Comparison of ENCODE assay signal across 8 cellular contexts in the genomic region with DNA sequence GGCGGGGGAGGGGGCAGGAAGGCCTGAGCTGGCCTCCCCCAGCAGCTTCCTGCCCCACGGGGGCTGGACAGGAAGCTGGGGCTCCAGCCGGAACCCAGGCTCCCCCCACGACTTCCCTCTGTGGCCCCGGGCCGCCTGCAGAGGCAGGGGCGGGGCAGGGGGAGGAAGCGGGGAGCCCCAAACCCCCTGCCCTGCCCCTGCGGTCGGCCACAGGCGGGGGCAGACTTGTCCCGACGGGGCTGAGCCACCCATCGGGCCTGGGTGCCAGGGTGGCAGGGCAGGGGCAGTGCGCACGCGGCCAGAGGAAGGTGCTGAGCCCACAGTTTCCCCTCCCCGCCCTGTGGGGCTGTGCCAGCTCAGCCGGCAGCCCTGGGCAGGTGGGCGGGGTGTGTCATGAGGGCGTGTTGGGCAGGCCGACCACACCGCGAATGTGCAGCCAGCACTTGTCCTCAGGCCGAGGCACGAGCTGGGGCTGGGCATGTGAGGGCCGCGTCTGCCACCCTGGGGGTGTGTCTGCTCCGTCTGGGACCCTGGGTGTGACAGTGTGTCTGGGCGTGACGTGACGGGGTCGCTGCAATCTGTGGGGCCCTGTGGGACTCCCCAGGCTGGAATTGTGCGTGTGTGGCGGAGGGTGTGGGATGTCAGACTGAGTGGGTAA. TPM values are rescaled to one million over a fixed set of nuclear protein-coding genes. Genes with fewer than 3 reads are reported as not detected.
DNase-seq lines count a peak whose midpoint lies in the region; ATAC-seq and TF ChIP-seq lines count a peak whose summit lies in the region.

No MANE protein-coding gene starts in this region.

- intact Hi-C loops in colonic mucosa (cut with DNase I), result loop anchor here (10.0 kb wide), 1 partner anchor 107 kb away; the partner anchor contains the start of gene DMAC2

- peak; percentile 66 to 67 for ATAC-seq in CD4-positive, CD25-positive, alpha-beta regulatory T cell (ENCODE audit: low read depth in 2 of 2)
- ATAC-seq in GM19452 (IDR thresholded peaks at IDR 0.05; ENCODE audit: unreplicated experiment), result peak; percentile 55

- H3K36me3 Mint-ChIP-seq in CD4-positive, CD25-positive, alpha-beta regulatory T cell, result peaks cover 25% of the 10 kb centered on the region

- H3K27me3 Mint-ChIP-seq in CD4-positive, CD25-positive, alpha-beta regulatory T cell, result peaks cover 4% of the 10 kb centered on the region

- H3K36me3 ChIP-seq in CD4-positive, CD25-positive, alpha-beta regulatory T cell (ENCODE audit: control insufficient read depth, insufficient read depth, low read length), result peaks cover 34% of the 10 kb centered on the region
- peaks cover 21% of the 10 kb centered on the region for H3K36me3 ChIP-seq in HUES6 (ENCODE audit: control insufficient read depth, insufficient read depth, low read length)
- no peaks in the 10 kb centered on the region for H3K36me3 ChIP-seq in colonic mucosa

- peaks cover 54% of the 10 kb centered on the region for H3K4me1 ChIP-seq in CD4-positive, CD25-positive, alpha-beta regulatory T cell (ENCODE audit: control insufficient read depth, insufficient read depth, low read length, poor library complexity, severe bottlenecking)
- peaks cover 62% of the 10 kb centered on the region for H3K4me1 ChIP-seq in HUES6 (ENCODE audit: control insufficient read depth, insufficient read depth, low read length)
- H3K4me1 ChIP-seq in colonic mucosa, result peaks cover 29% of the 10 kb centered on the region

- H3K4me3 Mint-ChIP-seq in CD4-positive, CD25-positive, alpha-beta regulatory T cell, result peak overlapping the region; percentile 79 to 88 (median 88)

- H3K27ac Mint-ChIP-seq in CD4-positive, CD25-positive, alpha-beta regulatory T cell, result peak overlapping the region; percentile 96 to 99 (median 96)

- H3K4me1 Mint-ChIP-seq in CD4-positive, CD25-positive, alpha-beta regulatory T cell, result peaks cover 19 to 68% (median 43%) of the 10 kb centered on the region in 4 donors

- peak overlapping the region; percentile 68 for H3K4me3 ChIP-seq in CD4-positive, CD25-positive, alpha-beta regulatory T cell (ENCODE audit: low read depth, low read length)
- H3K4me3 ChIP-seq in HUES6 (ENCODE audit: low read depth, low read length) (peak overlapping the region; percentile 11; the same call in 1 of the 2 replicates), colonic mucosa (peak overlapping the region; percentile 30)

- H3K27me3 ChIP-seq in CD4-positive, CD25-positive, alpha-beta regulatory T cell (ENCODE audit: control insufficient read depth, insufficient read depth, low read length), result no peaks in the 10 kb centered on the region
- H3K27me3 ChIP-seq in HUES6 (ENCODE audit: control insufficient read depth, insufficient read depth, low read length) (no peaks in the 10 kb centered on the region), colonic mucosa (no peaks in the 10 kb centered on the region)

- no peaks in the 10 kb centered on the region for H3K9me3 ChIP-seq in CD4-positive, CD25-positive, alpha-beta regulatory T cell (ENCODE audit: control insufficient read depth in 2 of 2, low read length in 2 of 2)
- H3K9me3 ChIP-seq in HUES6 (ENCODE audit: control insufficient read depth, insufficient read depth, low read depth, low read length) (no peaks in the 10 kb centered on the region), colonic mucosa (no peaks in the 10 kb centered on the region)

- TF ChIP-seq CTCF in colonic mucosa (IDR thresholded peaks at IDR 0.05), result no peak

- peaks cover 0 to 2% (median 0%) of the 10 kb centered on the region in 7 donors for H3K9me3 Mint-ChIP-seq in CD4-positive, CD25-positive, alpha-beta regulatory T cell

- DNase-seq in CD4-positive, CD25-positive, alpha-beta regulatory T cell, result peak; percentile 76 to 93 (median 82)
- DNase-seq in activated CD4-positive, alpha-beta T cell treated with anti-CD3 and anti-CD28 coated beads for 1 hour, result peak; percentile 60
- DNase-seq in colonic mucosa (peak; percentile 81), mesenteric fat pad (ENCODE audit: low spot score) (peak; percentile 93), NCI-H187 (lab: John Stamatoyannopoulos, UW) (no peak)
- DNase-seq in stimulated activated CD8-positive, alpha-beta memory T cell treated with anti-CD3 and anti-CD28 coated beads, Interleukin-4, amount 100 ng/mL, for 1 hour (ENCODE audit: low read depth in 2 of 2, low spot score in 1 of 2), result peak; percentile 61 to 71

- H3K27ac ChIP-seq in CD4-positive, CD25-positive, alpha-beta regulatory T cell (ENCODE audit: insufficient read depth, low read length, poor library complexity, severe bottlenecking), result peak overlapping the region; percentile 85
- peak overlapping the region; percentile 58; the same call in 1 of the 2 replicates for H3K27ac ChIP-seq in HUES6 (ENCODE audit: low read depth, low read length)
- peak overlapping the region; percentile 67 for H3K27ac ChIP-seq in colonic mucosa

- H3K9ac ChIP-seq in HUES6 (ENCODE audit: low read length) (peak overlapping the region; percentile 76), colonic mucosa (ENCODE audit: low read depth in 2 of 2, low read length in 2 of 2) (peak overlapping the region; percentile 53 to 54)

RNA-seq across cellular contexts. Expression of gene CCDC97, which starts 17.7 kb away (rescaled TPM):
- 43.7 TPM for total RNA-seq in CD4-positive, CD25-positive, alpha-beta regulatory T cell
- polyA plus RNA-seq in CD4-positive, CD25-positive, alpha-beta regulatory T cell, result 10 to 100 TPM; 17.7 to 21.8 (median 19.6) TPM
- total RNA-seq in colonic mucosa (10 to 100 TPM; 20.6 to 30.5 TPM), mesenteric fat pad (20.5 TPM)

RNA-seq across cellular contexts. Expression of gene TGFB1, which starts 26.1 kb away (rescaled TPM):
- total RNA-seq in CD4-positive, CD25-positive, alpha-beta regulatory T cell, result 414 TPM
- polyA plus RNA-seq in CD4-positive, CD25-positive, alpha-beta regulatory T cell, result 10 to 100 TPM; 31.6 to 51.8 (median 46.9) TPM
- 10 to 100 TPM in 1 of 2 donors, 1 to 10 TPM in 1; 7.7 to 14.6 TPM for total RNA-seq in colonic mucosa
- 54.3 TPM for total RNA-seq in mesenteric fat pad

RNA-seq across cellular contexts. Expression of gene B9D2, which starts 36.3 kb away (rescaled TPM):
- 22.3 TPM for total RNA-seq in CD4-positive, CD25-positive, alpha-beta regulatory T cell
- polyA plus RNA-seq in CD4-positive, CD25-positive, alpha-beta regulatory T cell, result 10 to 100 TPM; 23.9 to 28.4 (median 24.3) TPM
- total RNA-seq in colonic mucosa (10 to 100 TPM in 1 of 2 donors, 1 to 10 TPM in 1; 8.4 to 10.4 TPM), mesenteric fat pad (3.5 TPM)

RNA-seq across cellular contexts. Expression of gene TMEM91, which starts 48.7 kb away (rescaled TPM):
- total RNA-seq in CD4-positive, CD25-positive, alpha-beta regulatory T cell, result 12.4 TPM
- polyA plus RNA-seq in CD4-positive, CD25-positive, alpha-beta regulatory T cell, result 1 to 10 TPM; 2.0 to 7.5 (median 4.0) TPM
- total RNA-seq in colonic mucosa, result 1 to 10 TPM; 2.0 to 3.6 TPM
- total RNA-seq in mesenteric fat pad, result 10.0 TPM

Comparison
In these comparisons a context has a peak if more than half of its experiments do, and no peak if none do; other contexts are left out.
1. DNase-seq: peak in CD4-positive, CD25-positive, alpha-beta regulatory T cell (3 of 3), activated CD4-positive, alpha-beta T cell treated with anti-CD3 and anti-CD28 coated beads for 1 hour (single experiment), colonic mucosa (single experiment), mesenteric fat pad (single experiment) and stimulated activated CD8-positive, alpha-beta memory T cell treated with anti-CD3 and anti-CD28 coated beads, Interleukin-4, amount 100 ng/mL, for 1 hour (2 of 2); none in NCI-H187 (0 of 2).
2. H3K4me3 ChIP-seq: peak in every context shown above with its lines; median percentile 68 in CD4-positive, CD25-positive, alpha-beta regulatory T cell; 30 in colonic mucosa; 11 in HUES6.
3. Peak in every context shown above with its lines, with median percentiles within 50 percentile points of each other: H3K27ac ChIP-seq.